ENCODE assay signal across 1 cellular context in genomic region chr16:8676160-8676547, GRCh38.
TF ChIP-seq lines count a peak whose summit lies in the region.

No MANE protein-coding gene starts in this region.

TF ChIP-seq in liver, 16 proteins besides CTCF, POLR2A, EP300 and RAD21 (continued from another document):
- TF ChIP-seq, protein P1, sequence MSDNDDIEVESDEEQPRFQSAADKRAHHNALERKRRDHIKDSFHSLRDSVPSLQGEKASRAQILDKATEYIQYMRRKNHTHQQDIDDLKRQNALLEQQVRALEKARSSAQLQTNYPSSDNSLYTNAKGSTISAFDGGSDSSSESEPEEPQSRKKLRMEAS (IDR thresholded peaks at IDR 0.05), result no peak
- TF ChIP-seq RXRA (IDR thresholded peaks at IDR 0.05) (no peak), YY1 (IDR thresholded peaks at IDR 0.05) (no peak), EGR1 (IDR thresholded peaks at IDR 0.05; ENCODE audit: low read depth in 2 of 2) (no peak), HNF4G (IDR thresholded peaks at IDR 0.05) (no peak), NR2F2 (IDR thresholded peaks at IDR 0.05) (no peak), ATF3 (IDR thresholded peaks at IDR 0.05) (no peak), HNF4A (conservative IDR thresholded peaks at IDR 0.05) (no peak)
- TF ChIP-seq, protein P2, sequence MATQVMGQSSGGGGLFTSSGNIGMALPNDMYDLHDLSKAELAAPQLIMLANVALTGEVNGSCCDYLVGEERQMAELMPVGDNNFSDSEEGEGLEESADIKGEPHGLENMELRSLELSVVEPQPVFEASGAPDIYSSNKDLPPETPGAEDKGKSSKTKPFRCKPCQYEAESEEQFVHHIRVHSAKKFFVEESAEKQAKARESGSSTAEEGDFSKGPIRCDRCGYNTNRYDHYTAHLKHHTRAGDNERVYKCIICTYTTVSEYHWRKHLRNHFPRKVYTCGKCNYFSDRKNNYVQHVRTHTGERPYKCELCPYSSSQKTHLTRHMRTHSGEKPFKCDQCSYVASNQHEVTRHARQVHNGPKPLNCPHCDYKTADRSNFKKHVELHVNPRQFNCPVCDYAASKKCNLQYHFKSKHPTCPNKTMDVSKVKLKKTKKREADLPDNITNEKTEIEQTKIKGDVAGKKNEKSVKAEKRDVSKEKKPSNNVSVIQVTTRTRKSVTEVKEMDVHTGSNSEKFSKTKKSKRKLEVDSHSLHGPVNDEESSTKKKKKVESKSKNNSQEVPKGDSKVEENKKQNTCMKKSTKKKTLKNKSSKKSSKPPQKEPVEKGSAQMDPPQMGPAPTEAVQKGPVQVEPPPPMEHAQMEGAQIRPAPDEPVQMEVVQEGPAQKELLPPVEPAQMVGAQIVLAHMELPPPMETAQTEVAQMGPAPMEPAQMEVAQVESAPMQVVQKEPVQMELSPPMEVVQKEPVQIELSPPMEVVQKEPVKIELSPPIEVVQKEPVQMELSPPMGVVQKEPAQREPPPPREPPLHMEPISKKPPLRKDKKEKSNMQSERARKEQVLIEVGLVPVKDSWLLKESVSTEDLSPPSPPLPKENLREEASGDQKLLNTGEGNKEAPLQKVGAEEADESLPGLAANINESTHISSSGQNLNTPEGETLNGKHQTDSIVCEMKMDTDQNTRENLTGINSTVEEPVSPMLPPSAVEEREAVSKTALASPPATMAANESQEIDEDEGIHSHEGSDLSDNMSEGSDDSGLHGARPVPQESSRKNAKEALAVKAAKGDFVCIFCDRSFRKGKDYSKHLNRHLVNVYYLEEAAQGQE (IDR thresholded peaks at IDR 0.05), result no peak
TF ChIP-seq in liver: peak in this region for 0.
